ENCODE assay signal across 30 cellular contexts in genomic region chr22:25018009-25018408, GRCh38.
"Had no signal": no experiment of that assay in that cellular context is flagged by ENCODE, and none has a peak within 500 bp of the region (broad histone marks: within the 10 kb centered on the region; RNA-seq: fewer than 3 reads in every experiment).

No MANE protein-coding gene starts in this region.

- ATAC-seq: activated CD8-positive, alpha-beta T cell treated with anti-CD3 and anti-CD28 coated beads for 36 hours; activated naive CD4-positive, alpha-beta T cell treated with anti-CD3 and anti-CD28 coated beads, Interleukin-2, amount 50 U/mL, for 72 hours; body of pancreas; PC-3; Right ventricle myocardium inferior had no signal

- H3K27ac Mint-ChIP-seq: activated CD4-positive, alpha-beta T cell treated with anti-CD3 and anti-CD28 coated beads, Interleukin-2, amount 10 ng/mL, durations not matched to agents 24 days and 14 days; activated CD8-positive, alpha-beta T cell treated with anti-CD3 and anti-CD28 coated beads for 36 hours; activated naive CD4-positive, alpha-beta T cell treated with anti-CD3 and anti-CD28 coated beads, Interleukin-2, amount 50 U/mL, for 72 hours; activated T-cell treated with anti-CD3 and anti-CD28 coated beads, Interleukin-2, amount 50 U/mL, for 24 hours; activated T-helper 2 cell treated with anti-CD3 and anti-CD28 coated beads, Interferon-gamma antibody, Interleukin-2, Interleukin-4, amounts not matched to agents 10 μg/mL and 5 μg/mL and 100 μg/mL, durations not matched to agents 14 hours and 24 hours and 36 hours had no signal

- H3K36me3 ChIP-seq: adrenal gland, breast epithelium had no signal

- H3K4me3 Mint-ChIP-seq: activated CD4-positive, alpha-beta T cell treated with anti-CD3 and anti-CD28 coated beads, Interleukin-2, amount 10 ng/mL, durations not matched to agents 24 days and 14 days; activated CD8-positive, alpha-beta T cell treated with anti-CD3 and anti-CD28 coated beads for 36 hours; activated T-cell treated with anti-CD3 and anti-CD28 coated beads, Interleukin-2, amount 50 U/mL, for 24 hours had no signal

- H3K36me3 Mint-ChIP-seq: activated naive CD4-positive, alpha-beta T cell treated with anti-CD3 and anti-CD28 coated beads, Interleukin-2, amount 50 U/mL, for 72 hours had no signal

- H3K9me3 Mint-ChIP-seq: activated CD4-positive, alpha-beta T cell treated with anti-CD3 and anti-CD28 coated beads, Interleukin-2, amount 10 ng/mL, durations not matched to agents 24 days and 14 days; activated CD8-positive, alpha-beta T cell treated with anti-CD3 and anti-CD28 coated beads for 36 hours; activated naive CD4-positive, alpha-beta T cell treated with anti-CD3 and anti-CD28 coated beads, Interleukin-2, amount 50 U/mL, for 72 hours; activated T-cell treated with anti-CD3 and anti-CD28 coated beads, Interleukin-2, amount 50 U/mL, for 24 hours; activated T-helper 2 cell treated with anti-CD3 and anti-CD28 coated beads, Interferon-gamma antibody, Interleukin-2, Interleukin-4, amounts not matched to agents 10 μg/mL and 5 μg/mL and 100 μg/mL, durations not matched to agents 14 hours and 24 hours and 36 hours had no signal

- H3K27me3 ChIP-seq: adrenal gland, body of pancreas, breast epithelium, Peyer's patch had no signal

- H3K9ac ChIP-seq: KMS-11 had no signal

- H3K4me3 ChIP-seq: adrenal gland, body of pancreas, breast epithelium, Peyer's patch had no signal

- H3K9me3 ChIP-seq: adrenal gland, body of pancreas, breast epithelium, Peyer's patch had no signal

- H3K4me1 ChIP-seq: breast epithelium had no signal

- DNase-seq: activated CD4-positive, alpha-beta T cell treated with anti-CD3 and anti-CD28 coated beads, Interleukin-2, amount 10 ng/mL, durations not matched to agents 24 days and 14 days; activated CD4-positive, alpha-beta T cell treated with anti-CD3 and anti-CD28 coated beads, Interleukin-2, amount 50 U/mL, for 4 hours; activated CD8-positive, alpha-beta T cell treated with anti-CD3 and anti-CD28 coated beads for 36 hours; activated gamma-delta T cell; activated naive CD4-positive, alpha-beta T cell treated with Interleukin-2 at 50 U/mL for 16 hours; activated T-cell treated with anti-CD3 and anti-CD28 coated beads, Interleukin-2, amount 50 U/mL, for 24 hours; adrenal gland; body of pancreas; central memory CD4-positive, alpha-beta T cell; NCI-H1105; NCI-H1417 treated with DMSO at 0.1 percent for 48 hours; NCI-H187 treated with DMSO at 0.1 percent for 48 hours; NCI-H2081; NCI-H2171 treated with DMSO at 0.1 percent for 48 hours; NCI-H2227 treated with DMSO at 0.1 percent for 48 hours; NCI-H446; NCI-H510A treated with DMSO at 0.1 percent for 48 hours; NK-92 treated with Interleukin-12 subunit alpha and Interleukin-12 subunit beta, amount 100 ng/mL, for 24 hours; PC-3; Peyer's patch; RPMI8226; SW 1271; T-helper 1 cell; T-helper 2 cell; T1000 had no signal

- H3K27ac ChIP-seq: adrenal gland, body of pancreas, breast epithelium, KMS-11, Peyer's patch had no signal

- H3K4me2 ChIP-seq: KMS-11 had no signal
